In genomic region chr9:124283232-124283814, GRCh38 we compare ENCODE assay signal across 11 cellular contexts. TPM values are rescaled to one million over a fixed set of nuclear protein-coding genes. Genes with fewer than 3 reads are reported as not detected.
DNase-seq lines count a peak whose midpoint lies in the region; ATAC-seq and TF ChIP-seq lines count a peak whose summit lies in the region.
"Had no signal": no experiment of that assay in that cellular context is flagged by ENCODE, and none has a peak within 500 bp of the region (broad histone marks: within the 10 kb centered on the region; RNA-seq: fewer than 3 reads in every experiment).

No MANE protein-coding gene starts in this region.

- DNase-seq in RWPE1 (ENCODE audit: low spot score) = no peak
- DNase-seq in esophagus muscularis mucosa (ENCODE audit: extremely low spot score) = no peak
- DNase-seq in neuronal stem cell (ENCODE audit: low spot score) = no peak
- no peak for DNase-seq in tibial nerve (ENCODE audit: low spot score in 2 of 2)
- no peak for DNase-seq in GF-D8 (lab: John Stamatoyannopoulos, UW)
- DNase-seq in MM.1S = no peak
- DNase-seq in SHP77 (lab: John Stamatoyannopoulos, UW) = no peak
- DNase-seq: DMS 273 treated with DMSO at 0.1 percent for 48 hours, T-helper 9 cell had no signal

- H3K4me2 ChIP-seq in neuronal stem cell (ENCODE audit: insufficient read depth, low read length, poor library complexity, severe bottlenecking) (no peak overlapping the region), MM.1S (ENCODE audit: low read depth, low read length) (no peak overlapping the region)

- no peak for TF ChIP-seq POLR2A in esophagus muscularis mucosa (IDR thresholded peaks at IDR 0.05; ENCODE audit: low read depth)
- no peak for TF ChIP-seq POLR2A in tibial nerve (IDR thresholded peaks at IDR 0.05)

- peak overlapping the region; percentile 99 for H3K27ac ChIP-seq in RWPE1
- peak overlapping the region; percentile 80 to 87 (median 83) for H3K27ac ChIP-seq in esophagus muscularis mucosa (replicated peaks in 1 of 4)
- H3K27ac ChIP-seq in neuronal stem cell (replicated peaks; ENCODE audit: low read length) = no peak overlapping the region
- H3K27ac ChIP-seq in tibial nerve = peak overlapping the region; percentile 87 to 98 (median 96)
- H3K27ac ChIP-seq in MM.1S (ENCODE audit: low read length) = no peak overlapping the region

- intact Hi-C loops in esophagus muscularis mucosa (cut with DNase I) = no loop called here

- 69% methylated on average over 15 of the region's 15 CpGs for WGBS in esophagus muscularis mucosa
- WGBS in neuronal stem cell (ENCODE audit: extremely low coverage in 2 of 2, insufficient read length in 2 of 2, insufficient replicate concordance in 1 of 2), 2 donors = no CpG with 5 or more reads among the region's 15 CpGs
- 51 to 55% methylated on average over 15 of the region's 15 CpGs for WGBS in tibial nerve, 2 donors

- ATAC-seq in HG03196 (IDR thresholded peaks at IDR 0.05; ENCODE audit: unreplicated experiment) = no peak

- H2AK5ac ChIP-seq in neuronal stem cell (ENCODE audit: low read depth, low read length) = peak overlapping the region; percentile 61

- H3K23ac ChIP-seq in neuronal stem cell (ENCODE audit: low read depth, low read length, poor library complexity) = no peak overlapping the region

- peaks cover 20% of the 10 kb centered on the region for H3F3A ChIP-seq in MM.1S (ENCODE audit: insufficient read depth, low read length)

- no peak overlapping the region for H2BK120ac ChIP-seq in neuronal stem cell (ENCODE audit: low read depth, low read length)

- CTCF ChIA-PET in RWPE1 (lab: Yijun Ruan, JAX) = interaction anchor here (0.6 kb wide), 2 partner anchors 153 to 157 kb away, joined by 3 to 5 read pairs; no protein-coding TSS in a partner anchor

- no peak overlapping the region for H2BK12ac ChIP-seq in neuronal stem cell (ENCODE audit: low read length)

- H2BK5ac ChIP-seq in neuronal stem cell (ENCODE audit: low read length) = no peak overlapping the region

- no peak overlapping the region for H3K4ac ChIP-seq in neuronal stem cell (ENCODE audit: low read length)

- TF ChIP-seq CTCF in RWPE1 (conservative IDR thresholded peaks at IDR 0.05; ENCODE audit: low read depth) (no peak), esophagus muscularis mucosa (IDR thresholded peaks at IDR 0.05) (no peak), tibial nerve (IDR thresholded peaks at IDR 0.05) (no peak), MM.1S (IDR thresholded peaks at IDR 0.05; ENCODE audit: low read length) (no peak)

- H3K27me3 ChIP-seq in esophagus muscularis mucosa (no peaks in the 10 kb centered on the region), neuronal stem cell (ENCODE audit: control insufficient read depth in 3 of 3, insufficient read depth in 3 of 3, low read depth in 1 of 3, low read length in 3 of 3) (no peaks in the 10 kb centered on the region), tibial nerve (no peaks in the 10 kb centered on the region), MM.1S (replicated peaks; ENCODE audit: insufficient read depth, low read length) (no peaks in the 10 kb centered on the region)
- H3K27me3 ChIP-seq: adrenal gland had no signal

- peaks cover 66% of the 10 kb centered on the region for H3K79me2 ChIP-seq in MM.1S (ENCODE audit: low read length)

- H4K20me1 ChIP-seq in MM.1S (ENCODE audit: insufficient read depth, low read length) = no peaks in the 10 kb centered on the region

- no peak overlapping the region for H2BK15ac ChIP-seq in neuronal stem cell (ENCODE audit: low read length)

- H2AFZ ChIP-seq in neuronal stem cell (ENCODE audit: low read length) (no peak overlapping the region), MM.1S (ENCODE audit: low read length) (no peak overlapping the region)

- no peaks in the 10 kb centered on the region for H3K9me2 ChIP-seq in MM.1S (replicated peaks; ENCODE audit: insufficient read depth, low read length)

- no peak overlapping the region for H3K14ac ChIP-seq in neuronal stem cell (ENCODE audit: low read length)

- H3K18ac ChIP-seq in neuronal stem cell (ENCODE audit: low read length) = peak overlapping the region; percentile 51

- peaks cover 22% of the 10 kb centered on the region for H3K79me1 ChIP-seq in neuronal stem cell (ENCODE audit: low read depth, low read length)

- H3K4me1 ChIP-seq in esophagus muscularis mucosa (peaks cover 71 to 100% (median 99%) of the 10 kb centered on the region in 4 donors), neuronal stem cell (ENCODE audit: control insufficient read depth in 2 of 2, insufficient read depth in 1 of 2, low read depth in 1 of 2, low read length in 2 of 2) (peaks cover 40 to 46% of the 10 kb centered on the region in 2 donors), tibial nerve (peaks cover 25 to 100% (median 89%) of the 10 kb centered on the region in 4 donors), MM.1S (ENCODE audit: low read length) (peaks cover 28% of the 10 kb centered on the region)

- H3K4me3 ChIP-seq in esophagus muscularis mucosa (no peak overlapping the region), neuronal stem cell (ENCODE audit: low read length in 2 of 2) (no peak overlapping the region), tibial nerve (no peak overlapping the region), MM.1S (ENCODE audit: low read length) (no peak overlapping the region)
- H3K4me3 ChIP-seq: adrenal gland had no signal

- TF ChIP-seq EP300 in esophagus muscularis mucosa (IDR thresholded peaks at IDR 0.05) (no peak), tibial nerve (IDR thresholded peaks at IDR 0.05) (no peak)

- H3K36me3 ChIP-seq in esophagus muscularis mucosa (no peaks in the 10 kb centered on the region), neuronal stem cell (replicated peaks in 1 of 2; ENCODE audit: control insufficient read depth in 2 of 2, insufficient read depth in 2 of 2, low read length in 2 of 2) (peaks cover 0 to 14% of the 10 kb centered on the region in 2 donors), tibial nerve (no peaks in the 10 kb centered on the region), MM.1S (replicated peaks; ENCODE audit: insufficient read depth, low read length) (no peaks in the 10 kb centered on the region)
- H3K36me3 ChIP-seq: adrenal gland had no signal

- H4K91ac ChIP-seq in neuronal stem cell (ENCODE audit: low read depth, low read length, poor library complexity) = no peak overlapping the region

- POLR2A ChIA-PET in RWPE1 (lab: Yijun Ruan, JAX; ENCODE audit: low non-redundant PET) = no interaction called here

- H3K9me3 ChIP-seq in esophagus muscularis mucosa (no peaks in the 10 kb centered on the region), neuronal stem cell (replicated peaks in 1 of 2; ENCODE audit: control insufficient read depth in 2 of 2, insufficient read depth in 1 of 2, low read depth in 1 of 2, low read length in 2 of 2) (peaks cover 0 to 5% of the 10 kb centered on the region in 2 donors), tibial nerve (no peaks in the 10 kb centered on the region), MM.1S (replicated peaks; ENCODE audit: insufficient read depth, low read length) (no peaks in the 10 kb centered on the region)
- H3K9me3 ChIP-seq: adrenal gland had no signal

- peak overlapping the region; percentile 89 for H4K8ac ChIP-seq in neuronal stem cell (ENCODE audit: low read depth, low read length)

- H3K9ac ChIP-seq in neuronal stem cell (ENCODE audit: low read depth, low read length, poor library complexity) = no peak overlapping the region
- H3K9ac ChIP-seq in MM.1S (ENCODE audit: low read length) = no peak overlapping the region

RNA-seq across cellular contexts. Expression of gene NEK6, which starts 25.6 kb away (rescaled TPM):
- total RNA-seq in esophagus muscularis mucosa = 10 to 100 TPM; 14.1 to 21.9 (median 15.1) TPM
- 43.4 TPM for polyA plus RNA-seq in neuronal stem cell (2013, experiment 1 of 2)
- polyA plus RNA-seq in neuronal stem cell (2013, experiment 2 of 2) = 43.4 TPM
- total RNA-seq in tibial nerve = 10 to 100 TPM; 25.3 to 53.1 (median 43.3) TPM

Comparison
In these comparisons a context has a peak if more than half of its experiments do, and no peak if none do; other contexts are left out.
1. H3K27ac ChIP-seq: peak in RWPE1 (single experiment), esophagus muscularis mucosa (4 of 4) and tibial nerve (4 of 4); none in neuronal stem cell (single experiment) and MM.1S (single experiment).